Comparison of ENCODE assay signal across 8 cellular contexts in genomic region chr2:113604085-113604477, GRCh38. TPM values are rescaled to one million over a fixed set of nuclear protein-coding genes. Genes with fewer than 3 reads are reported as not detected.
DNase-seq lines count a peak whose midpoint lies in the region; ATAC-seq, FAIRE-seq and TF ChIP-seq lines count a peak whose summit lies in the region.
"Not testable (repeated sequence)": the region's sequence is repeated elsewhere in the genome, so short reads cannot be mapped to it uniquely, and the experiment has no call there.

No MANE protein-coding gene starts in this region.

- FAIRE-seq in endothelial cell of umbilical vein (lab: Jason Lieb, UNC), result not testable (repeated sequence)

- H3K4me1 ChIP-seq in endothelial cell of umbilical vein (ENCODE audit: control insufficient read depth, extremely low read depth, insufficient read depth, low read length), result not testable (repeated sequence)

- not testable (repeated sequence) for H3K9me3 ChIP-seq in endothelial cell of umbilical vein (replicated peaks; ENCODE audit: control insufficient read depth, insufficient read depth, low read length)

- peak; percentile 52 for ATAC-seq in HG03097 (IDR thresholded peaks at IDR 0.05; ENCODE audit: low FRiP score, unreplicated experiment)
- ATAC-seq in sciatic nerve, result not testable (repeated sequence)

- not testable (repeated sequence) for BruUV-seq in endothelial cell of umbilical vein (replicated peaks; lab: Mats Ljungman, UMichigan)

- H4K20me1 ChIP-seq in endothelial cell of umbilical vein (replicated peaks; ENCODE audit: control insufficient read depth, extremely low read depth, insufficient read depth, low read length), result not testable (repeated sequence)

- not testable (repeated sequence) for H3K9ac ChIP-seq in endothelial cell of umbilical vein (replicated peaks; ENCODE audit: extremely low read depth, insufficient read depth, low read length)

- H3K36me3 ChIP-seq in endothelial cell of umbilical vein (ENCODE audit: control insufficient read depth in 2 of 2, extremely low read depth in 1 of 2, insufficient read depth in 2 of 2, low read length in 2 of 2), result not testable (repeated sequence)

- not testable (repeated sequence) for H3K9me1 ChIP-seq in endothelial cell of umbilical vein (replicated peaks; ENCODE audit: control insufficient read depth, extremely low read depth, insufficient read depth, low read length)

- H3K79me2 ChIP-seq in endothelial cell of umbilical vein (ENCODE audit: control insufficient read depth, insufficient read depth, low read length), result not testable (repeated sequence)

- TF ChIP-seq CTCF in endothelial cell of umbilical vein (IDR thresholded peaks at IDR 0.05; ENCODE audit: extremely low read depth in 1 of 2, insufficient read depth in 1 of 2, low read depth in 1 of 2, low read length in 2 of 2), result peak; percentile 89 to 97

- H3K27ac ChIP-seq in endothelial cell of umbilical vein (ENCODE audit: insufficient read depth, low read depth, low read length), result peak overlapping the region; percentile 45
- peak overlapping the region; percentile 92 for H3K27ac ChIP-seq in layer of hippocampus (ENCODE audit: low read depth, low read length)
- H3K27ac ChIP-seq in substantia nigra (ENCODE audit: low read depth, low read length, poor library complexity, severe bottlenecking), result peak overlapping the region; percentile 71

- peak overlapping the region; percentile 16 for H2AFZ ChIP-seq in endothelial cell of umbilical vein (ENCODE audit: low read depth, low read length)

- not testable (repeated sequence) for H3K27me3 ChIP-seq in endothelial cell of umbilical vein (ENCODE audit: control insufficient read depth in 2 of 2, insufficient read depth in 2 of 2, low read length in 2 of 2); layer of hippocampus (ENCODE audit: control insufficient read depth, insufficient read depth, low read length)

- peak; percentile 83 for DNase-seq in Daoy (ENCODE audit: low read depth)
- DNase-seq in SK-N-DZ (ENCODE audit: low spot score), result peak; percentile 94
- peak; percentile 85 for DNase-seq in activated T-helper 9 cell treated with anti-CD3 and anti-CD28 coated beads, Interleukin-2, amount 50 U/mL, for 16 hours (ENCODE audit: low read depth)
- DNase-seq in endothelial cell of umbilical vein (ENCODE audit: low read depth, low spot score), result peak; percentile 92
- DNase-seq in sciatic nerve (ENCODE audit: low spot score), result peak; percentile 96
- DNase-seq in substantia nigra (lab: John Stamatoyannopoulos, UW), result not testable (repeated sequence)

- CTCF ChIA-PET in endothelial cell of umbilical vein (lab: Charles Lee), result interaction anchor here (0.9 to 1.8 kb wide), 3 partner anchors 17 to 153 kb away, joined by 3 to 6 read pairs (median 5); partner anchors contain the start of gene SLC35F5

- not testable (repeated sequence) for TF ChIP-seq POLR2A in endothelial cell of umbilical vein (IDR thresholded peaks at IDR 0.05; ENCODE audit: low read depth, low read length)

- dilution Hi-C loops in endothelial cell of umbilical vein (cut with MboI; ENCODE audit: extremely low pct_ligation_motif_present, low sequenced_read_pairs), result not testable (repeated sequence)

- peak overlapping the region in 2 of 3 experiments; percentile 48 to 63 for H3K4me3 ChIP-seq in endothelial cell of umbilical vein (replicated peaks in 1 of 3; ENCODE audit: insufficient read depth in 1 of 3, low read depth in 1 of 3, low read length in 3 of 3)

- POLR2A ChIA-PET in endothelial cell of umbilical vein (lab: Charles Lee), result not testable (repeated sequence)

- intact Hi-C loops in endothelial cell of umbilical vein (cut with micrococcal nuclease), result loop anchor here (5.0 kb wide), 1 partner anchor 153 kb away; the partner anchor contains the start of gene SLC35F5
- intact Hi-C loops in sciatic nerve (cut with DNase I), result not testable (repeated sequence)

- H3K4me2 ChIP-seq in endothelial cell of umbilical vein (ENCODE audit: insufficient read depth, low read length), result not testable (repeated sequence)

TF ChIP-seq in endothelial cell of umbilical vein, 7 proteins besides CTCF, POLR2A, EP300 and RAD21:
- TF ChIP-seq POLR2AphosphoS5 (IDR thresholded peaks at IDR 0.05; ENCODE audit: insufficient read depth, low read depth, low read length), result peak; percentile 67

RNA-seq across cellular contexts. Expression of gene RABL2A, which starts 23.0 kb away (rescaled TPM):
- total RNA-seq in Daoy (2014; rRNA removed; shearing (Covaris generic)), result 1.4 and 2.1 TPM in 2 replicates
- 11.0 and 11.5 TPM in 2 replicates for polyA plus RNA-seq in SK-N-DZ (2014; cell fraction: cytosol; rRNA removed)
- polyA plus RNA-seq in SK-N-DZ (2014; cell fraction: nucleus; rRNA removed), result 15.2 and 17.4 TPM in 2 replicates
- total RNA-seq in endothelial cell of umbilical vein (10.8 and 12.2 TPM in 2 replicates), sciatic nerve (27.3 TPM)
- polyA plus RNA-seq in endothelial cell of umbilical vein, result 9.4 and 12.4 TPM in 2 replicates
- polyA plus RNA-seq in endothelial cell of umbilical vein (2011; cell fraction: cytosol; rRNA removed), result 6.5 and 6.8 TPM in 2 replicates
- 41.0 and 49.9 TPM in 2 replicates for polyA plus RNA-seq in endothelial cell of umbilical vein (2011; cell fraction: nucleus; rRNA removed)
- 6.7 and 6.8 TPM in 2 replicates for polyA plus RNA-seq in endothelial cell of umbilical vein (2012)
- 14.4 and 14.8 TPM in 2 replicates for polyA minus RNA-seq in endothelial cell of umbilical vein
- 2.7 TPM for polyA minus RNA-seq in endothelial cell of umbilical vein (2011; cell fraction: cytosol; rRNA and poly(A)+ RNA removed)
- polyA minus RNA-seq in endothelial cell of umbilical vein (2011; cell fraction: nucleus; rRNA and poly(A)+ RNA removed), result 13.6 and 16.4 TPM in 2 replicates
